14 cellular contexts compared by ENCODE assay signal in the genomic region with DNA sequence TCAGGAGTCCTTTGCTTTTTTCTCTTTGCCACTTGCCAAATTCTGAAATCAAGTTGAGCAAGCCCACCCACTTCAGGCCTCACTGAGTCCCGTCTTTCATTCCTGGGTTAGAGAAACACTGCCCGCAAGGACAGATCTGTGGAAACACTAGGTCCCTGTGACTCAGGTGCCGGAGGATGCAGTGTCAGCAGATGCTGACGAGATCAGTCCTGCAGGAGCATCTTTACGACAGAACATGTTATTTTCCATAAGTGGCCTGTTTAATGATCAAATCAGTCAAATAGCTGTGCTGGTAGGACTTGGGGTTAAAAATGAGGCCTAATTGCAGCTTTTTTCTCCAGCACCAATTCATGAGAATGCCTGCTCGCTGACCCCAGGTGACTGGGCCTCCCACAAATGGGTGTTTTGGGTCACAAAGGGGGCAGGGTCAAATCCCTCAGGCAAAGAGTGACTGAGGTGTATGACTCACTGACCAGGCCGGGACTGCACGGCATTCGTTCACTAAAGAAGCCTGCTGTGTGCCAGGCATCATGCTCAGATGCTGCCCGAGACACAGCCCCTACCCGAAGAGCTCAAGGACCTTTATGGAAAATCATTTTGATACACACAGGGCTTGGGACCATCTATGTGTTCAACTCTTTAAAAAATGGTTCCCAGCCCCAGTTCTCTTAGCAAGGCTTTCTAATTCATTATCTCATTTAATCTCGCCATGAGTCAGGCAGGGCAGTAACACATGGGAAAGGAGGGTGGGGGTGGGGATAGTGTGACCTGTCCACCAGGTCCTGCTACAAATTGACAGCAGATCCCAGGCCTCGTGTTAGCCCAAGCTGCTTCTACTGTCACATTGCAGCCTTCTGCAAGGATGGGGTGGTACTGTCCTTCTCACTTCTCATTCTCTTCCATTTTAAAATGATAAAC. TPM values are rescaled to one million over a fixed set of nuclear protein-coding genes. Genes with fewer than 3 reads are reported as not detected.
DNase-seq lines count a peak whose midpoint lies in the region; ATAC-seq, FAIRE-seq and TF ChIP-seq lines count a peak whose summit lies in the region.
"Had no signal": no experiment of that assay in that cellular context is flagged by ENCODE, and none has a peak within 500 bp of the region (broad histone marks: within the 10 kb centered on the region; RNA-seq: fewer than 3 reads in every experiment).

No MANE protein-coding gene starts in this region.

- H3K27ac ChIP-seq in HEK293 (ENCODE audit: extremely low read depth, low read depth, low read length) (no peak overlapping the region), keratinocyte (ENCODE audit: control insufficient read depth, insufficient read depth, low read length) (no peak overlapping the region), stomach (no peak overlapping the region)

- H2AFZ ChIP-seq in keratinocyte (ENCODE audit: control insufficient read depth, low read length), result no peak overlapping the region

- no peaks in the 10 kb centered on the region for H3K36me3 Mint-ChIP-seq in activated T-helper 17 cell treated with anti-CD3 and anti-CD28 coated beads, Interleukin-2, amount 50 U/mL, for 72 hours (ENCODE audit: low read depth)
- H3K36me3 Mint-ChIP-seq: activated naive CD4-positive, alpha-beta T cell treated with anti-CD3 and anti-CD28 coated beads, Interleukin-2, amount 50 U/mL, for 72 hours had no signal

- CTCF ChIA-PET in HEK293 (lab: Yijun Ruan, JAX), result interaction anchor here (0.6 kb wide), 1 partner anchor 372 kb away, joined by 3 read pairs; no protein-coding TSS in a partner anchor

- H3K27ac Mint-ChIP-seq in activated T-helper 17 cell treated with anti-CD3 and anti-CD28 coated beads, Interleukin-2, amount 50 U/mL, for 72 hours, result no peak overlapping the region

- no peak overlapping the region for H3K4me3 Mint-ChIP-seq in activated T-helper 17 cell treated with anti-CD3 and anti-CD28 coated beads, Interleukin-2, amount 50 U/mL, for 72 hours

- no peaks in the 10 kb centered on the region for H3K9me1 ChIP-seq in keratinocyte (ENCODE audit: control insufficient read depth, extremely low read depth, insufficient read depth, low read length)

- TF ChIP-seq POLR2A in stomach (IDR thresholded peaks at IDR 0.05), result no peak

- H3K9me3 ChIP-seq in HEK293 (ENCODE audit: control insufficient read depth, insufficient read depth, low read depth, low read length) (no peaks in the 10 kb centered on the region), keratinocyte (ENCODE audit: control insufficient read depth, low read depth, low read length) (no peaks in the 10 kb centered on the region), stomach (no peaks in the 10 kb centered on the region)

- H4K20me1 ChIP-seq in keratinocyte (ENCODE audit: control insufficient read depth, extremely low read depth, insufficient read depth, low read length), result no peaks in the 10 kb centered on the region

- peak; percentile 58 for ATAC-seq in activated T-helper 17 cell treated with anti-CD3 and anti-CD28 coated beads, Interleukin-2, amount 50 U/mL, for 72 hours (replicated peaks)

- H3K79me2 ChIP-seq in keratinocyte (ENCODE audit: control insufficient read depth, insufficient read depth, low read length), result no peaks in the 10 kb centered on the region

- H3K4me2 ChIP-seq in keratinocyte (ENCODE audit: control insufficient read depth, extremely low read depth, insufficient read depth, low read depth, low read length), result peak overlapping the region; percentile 25

- FAIRE-seq in keratinocyte (lab: Jason Lieb, UNC), result peak; percentile 13
- FAIRE-seq: GM18507 had no signal

- H3K4me3 ChIP-seq in HEK293 (ENCODE audit: low read depth, low read length) (no peak overlapping the region), keratinocyte (ENCODE audit: control insufficient read depth in 2 of 3, extremely low read depth in 1 of 3, insufficient read depth in 2 of 3, low read depth in 1 of 3, low read length in 3 of 3) (no peak overlapping the region), stomach (no peak overlapping the region)

- peak; percentile 43 for DNase-seq in AG08395 (ENCODE audit: low spot score)
- peak; percentile 25 for DNase-seq in keratinocyte (ENCODE audit: low read depth, low spot score)
- DNase-seq in MV-4-11 (lab: John Stamatoyannopoulos, UW), result no peak
- no peak for DNase-seq in GM19240 (ENCODE audit: insufficient read length, low spot score)
- no peak for DNase-seq in effector CD8-positive, alpha-beta T cell (lab: John Stamatoyannopoulos, UW)
- DNase-seq in stomach, result no peak
- DNase-seq: T-helper 9 cell had no signal

- H3K27me3 ChIP-seq in keratinocyte (ENCODE audit: control insufficient read depth, extremely low read depth, insufficient read depth, low read length) (no peaks in the 10 kb centered on the region), stomach (no peaks in the 10 kb centered on the region)

- H3K9ac ChIP-seq in keratinocyte (ENCODE audit: control insufficient read depth, extremely low read depth, insufficient read depth, low read length), result no peak overlapping the region

- H3K27me3 Mint-ChIP-seq in activated T-helper 17 cell treated with anti-CD3 and anti-CD28 coated beads, Interleukin-2, amount 50 U/mL, for 72 hours, result no peaks in the 10 kb centered on the region

- TF ChIP-seq CTCF in HEK293 (tag by site-specific recombination; IDR thresholded peaks at IDR 0.05) (no peak), keratinocyte (optimal IDR thresholded peaks at IDR 0.05 in 1 of 3, IDR thresholded peaks at IDR 0.05 in 1 of 3, conservative IDR thresholded peaks at IDR 0.05 in 1 of 3; ENCODE audit: extremely low read depth in 1 of 3, insufficient read depth in 2 of 3, low read length in 3 of 3) (no peak), stomach (IDR thresholded peaks at IDR 0.05) (no peak)

- H3K4me1 Mint-ChIP-seq in activated T-helper 17 cell treated with anti-CD3 and anti-CD28 coated beads, Interleukin-2, amount 50 U/mL, for 72 hours, result peaks cover 7% of the 10 kb centered on the region

- POLR2A ChIA-PET in HEK293 (lab: Yijun Ruan, JAX), result interaction anchor here (0.6 to 1.1 kb wide), 3 partner anchors 14 to 273 kb away, joined by 3 to 4 read pairs (median 3); partner anchors contain the start of gene REPIN1

- no peak for TF ChIP-seq EP300 in stomach (IDR thresholded peaks at IDR 0.05)

- dilution Hi-C loops in keratinocyte (cut with MboI; ENCODE audit: extremely low pct_ligation_motif_present, low sequenced_read_pairs), result no loop called here

- no peaks in the 10 kb centered on the region for H3K9me3 Mint-ChIP-seq in activated T-helper 17 cell treated with anti-CD3 and anti-CD28 coated beads, Interleukin-2, amount 50 U/mL, for 72 hours
- H3K9me3 Mint-ChIP-seq: activated naive CD4-positive, alpha-beta T cell treated with anti-CD3 and anti-CD28 coated beads, Interleukin-2, amount 50 U/mL, for 72 hours had no signal

- intact Hi-C loops in stomach (cut with DNase I; ENCODE audit: low total_unique reads), result no loop called here

- 61 to 82% (median 77%) methylated on average over 13 of the region's 13 CpGs for WGBS in stomach, 5 donors

- H3K4me1 ChIP-seq in HEK293 (ENCODE audit: control insufficient read depth, insufficient read depth, low read length), result no peaks in the 10 kb centered on the region
- H3K4me1 ChIP-seq in keratinocyte (ENCODE audit: control insufficient read depth, extremely low read depth, insufficient read depth, low read length), result peaks cover 20% of the 10 kb centered on the region
- peaks cover 24 to 37% (median 29%) of the 10 kb centered on the region in 4 donors for H3K4me1 ChIP-seq in stomach

- H3K36me3 ChIP-seq in HEK293 (ENCODE audit: control insufficient read depth in 2 of 2, insufficient read depth in 1 of 2, low read length in 2 of 2), result peaks cover 0 to 25% of the 10 kb centered on the region in 2 experiments; a peak in 1 of 3 replicates
- H3K36me3 ChIP-seq in keratinocyte (ENCODE audit: control insufficient read depth in 2 of 2, extremely low read depth in 1 of 2, insufficient read depth in 2 of 2, low read length in 2 of 2), result no peaks in the 10 kb centered on the region
- H3K36me3 ChIP-seq in stomach, result peaks cover 6 to 38% (median 27%) of the 10 kb centered on the region in 4 donors

RNA-seq across cellular contexts. Expression of gene ZNF775, which starts 21.0 kb away (rescaled TPM):
- total RNA-seq in activated T-helper 17 cell treated with anti-CD3 and anti-CD28 coated beads, Interleukin-2, amount 50 U/mL, for 72 hours, result 1 to 10 TPM; 2.5 to 3.2 TPM
- 1.0 to 1.9 TPM (median 1.1 TPM) in 3 replicates for polyA plus RNA-seq in keratinocyte
- polyA plus RNA-seq in keratinocyte (2011; ENCODE audit: low read depth), result 0.15 TPM
- polyA plus RNA-seq in keratinocyte (2011; cell fraction: cytosol; rRNA removed), result 0.44 and 1.6 TPM in 2 replicates
- 0.74 and 1.7 TPM in 2 replicates for polyA plus RNA-seq in keratinocyte (2011; cell fraction: nucleus; rRNA removed)
- polyA plus RNA-seq in keratinocyte (2012; ENCODE audit: low replicate concordance), result 0.78 and 2.6 TPM in 2 replicates
- 0.16 to 0.33 TPM (median 0.26 TPM) in 3 replicates for polyA minus RNA-seq in keratinocyte
- 2.9 TPM for polyA minus RNA-seq in keratinocyte (2011; cell fraction: cytosol; rRNA and poly(A)+ RNA removed)
- 1.4 and 2.1 TPM in 2 replicates for polyA minus RNA-seq in keratinocyte (2011; cell fraction: nucleus; rRNA and poly(A)+ RNA removed)
- 10 to 100 TPM in 2 of 5 donors, 1 to 10 TPM in 1, not detected in 2; 2.0 to 17.0 (median 14.8) TPM for total RNA-seq in stomach
- polyA plus RNA-seq in stomach, result 1 to 10 TPM; 1.8 to 2.6 (median 2.4) TPM

RNA-seq across cellular contexts. Expression of gene REPIN1, which starts 31.5 kb away (rescaled TPM):
- 10 to 100 TPM; 68.1 to 79.6 TPM for total RNA-seq in activated T-helper 17 cell treated with anti-CD3 and anti-CD28 coated beads, Interleukin-2, amount 50 U/mL, for 72 hours
- polyA plus RNA-seq in keratinocyte (9.3 to 13.9 TPM (median 9.5 TPM) in 3 replicates), stomach (10 to 100 TPM; 35.9 to 41.5 (median 36.4) TPM)
- 3.7 TPM for polyA plus RNA-seq in keratinocyte (2011; ENCODE audit: low read depth)
- polyA plus RNA-seq in keratinocyte (2011; cell fraction: cytosol; rRNA removed), result 8.3 and 14.5 TPM in 2 replicates
- 23.9 and 32.1 TPM in 2 replicates for polyA plus RNA-seq in keratinocyte (2011; cell fraction: nucleus; rRNA removed)
- polyA plus RNA-seq in keratinocyte (2012; ENCODE audit: low replicate concordance), result 13.4 and 22.4 TPM in 2 replicates
- 6.0 to 10.4 TPM (median 7.8 TPM) in 3 replicates for polyA minus RNA-seq in keratinocyte
- polyA minus RNA-seq in keratinocyte (2011; cell fraction: cytosol; rRNA and poly(A)+ RNA removed), result 18.8 TPM
- 8.8 and 12.4 TPM in 2 replicates for polyA minus RNA-seq in keratinocyte (2011; cell fraction: nucleus; rRNA and poly(A)+ RNA removed)
- 100 to 1,000 TPM in 3 of 5 donors, 10 to 100 TPM in 2; 44.2 to 298 (median 104) TPM for total RNA-seq in stomach

RNA-seq across cellular contexts. Expression of gene GIMAP8, which starts 50.3 kb away (rescaled TPM):
- total RNA-seq in activated T-helper 17 cell treated with anti-CD3 and anti-CD28 coated beads, Interleukin-2, amount 50 U/mL, for 72 hours, result 10 to 100 TPM; 10.3 to 16.4 TPM
- polyA plus RNA-seq in keratinocyte, result 0.06 to 0.26 TPM (median 0.14 TPM) in 3 replicates
- polyA plus RNA-seq in keratinocyte (2011; ENCODE audit: low read depth), result not detected
- polyA plus RNA-seq in keratinocyte (2011; cell fraction: cytosol; rRNA removed), result 0.04 TPM in 2 replicates
- polyA plus RNA-seq in keratinocyte (2011; cell fraction: nucleus; rRNA removed), result 0.11 and 0.13 TPM in 2 replicates
- polyA plus RNA-seq in keratinocyte (2012; ENCODE audit: low replicate concordance), result 0.03 and 0.16 TPM in 2 replicates
- polyA minus RNA-seq in keratinocyte, result 0.10 TPM in 1 of 3 replicates, not detected in the others
- polyA minus RNA-seq in keratinocyte (2011; cell fraction: cytosol; rRNA and poly(A)+ RNA removed), result not detected
- not detected in 2 replicates for polyA minus RNA-seq in keratinocyte (2011; cell fraction: nucleus; rRNA and poly(A)+ RNA removed)
- total RNA-seq in stomach, result 1 to 10 TPM in 2 of 5 donors, under 1 TPM in 3; under 0.01 to 8.3 (median 0.29) TPM
- 1 to 10 TPM; 2.8 to 3.2 (median 2.9) TPM for polyA plus RNA-seq in stomach
- total RNA-seq: epithelial cell of proximal tubule, NCI-H460 had no signal

RNA-seq across cellular contexts. Expression of gene RARRES2, which starts 58.7 kb away (rescaled TPM):
- not detected for total RNA-seq in activated T-helper 17 cell treated with anti-CD3 and anti-CD28 coated beads, Interleukin-2, amount 50 U/mL, for 72 hours
- polyA plus RNA-seq in keratinocyte, result not detected in 3 replicates
- not detected for polyA plus RNA-seq in keratinocyte (2011; ENCODE audit: low read depth)
- polyA plus RNA-seq in keratinocyte (2011; cell fraction: cytosol; rRNA removed), result not detected in 2 replicates
- polyA plus RNA-seq in keratinocyte (2011; cell fraction: nucleus; rRNA removed), result not detected in 2 replicates
- polyA plus RNA-seq in keratinocyte (2012; ENCODE audit: low replicate concordance), result not detected in 2 replicates
- polyA minus RNA-seq in keratinocyte, result not detected in 3 replicates
- polyA minus RNA-seq in keratinocyte (2011; cell fraction: cytosol; rRNA and poly(A)+ RNA removed), result not detected
- not detected in 2 replicates for polyA minus RNA-seq in keratinocyte (2011; cell fraction: nucleus; rRNA and poly(A)+ RNA removed)
- total RNA-seq in stomach, result 100 to 1,000 TPM in 1 of 5 donors, 10 to 100 TPM in 4; 33.5 to 244 (median 70.9) TPM
- 100 to 1,000 TPM; 161 to 232 (median 197) TPM for polyA plus RNA-seq in stomach
- total RNA-seq: mononuclear cell, NCI-H460 had no signal

Comparison
In these comparisons a context has a peak if more than half of its experiments do, and no peak if none do; other contexts are left out.
1. DNase-seq: peak in AG08395 (single experiment) and keratinocyte (single experiment); none in MV-4-11 (single experiment), GM19240 (single experiment), effector CD8-positive, alpha-beta T cell (single experiment) and stomach (single experiment).